1 cellular context compared by ENCODE assay signal in the genomic region with DNA sequence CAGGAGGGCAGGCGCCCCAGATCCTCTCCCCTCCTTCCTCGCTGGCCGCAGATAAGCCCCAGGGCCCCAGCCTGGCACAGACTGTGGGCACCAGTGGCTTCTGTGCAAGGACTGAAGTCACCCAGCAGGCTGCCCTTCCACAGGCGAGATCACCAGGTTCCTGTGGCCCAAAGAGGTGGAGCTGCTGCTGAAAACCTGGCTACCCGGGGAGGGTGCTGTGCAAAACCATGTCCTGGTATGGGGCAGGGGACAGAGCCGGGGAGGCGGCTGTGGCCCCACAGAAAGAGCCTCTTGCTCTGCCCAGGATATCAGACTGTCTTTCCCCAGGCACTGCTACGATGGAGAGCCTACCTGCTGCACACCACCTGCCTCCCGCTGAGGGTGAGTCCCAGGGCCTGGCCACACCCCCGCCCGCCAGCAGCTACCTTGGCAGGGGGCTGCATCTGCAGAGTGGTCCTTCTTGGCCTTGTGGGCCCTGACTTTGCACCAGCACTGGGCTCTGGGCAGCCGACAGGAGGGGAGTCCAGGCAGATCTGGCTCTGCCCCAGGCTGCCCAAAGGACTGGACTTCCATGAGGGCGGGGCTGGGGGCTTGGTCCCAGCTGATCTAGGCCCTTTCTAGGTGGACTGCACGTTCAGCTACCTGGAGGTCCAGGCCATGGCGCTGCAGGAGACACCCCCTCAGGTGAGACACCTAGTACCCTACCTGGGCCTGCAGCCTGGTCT.
TF ChIP-seq lines count a peak whose summit lies in the region.

No MANE protein-coding gene starts in this region.

TF ChIP-seq in GM23338, 12 proteins besides CTCF, POLR2A, EP300 and RAD21 (continued from another document):
- no peak for TF ChIP-seq NANOG (IDR thresholded peaks at IDR 0.05; ENCODE audit: borderline replicate concordance)
- TF ChIP-seq CREB1 (CRISPR knock-in tag; IDR thresholded peaks at IDR 0.05; ENCODE audit: low read depth), result no peak
- TF ChIP-seq STAT1 (IDR thresholded peaks at IDR 0.05; ENCODE audit: unreplicated experiment), result no peak
- no peak for TF ChIP-seq POLR2AphosphoS5 (IDR thresholded peaks at IDR 0.05; ENCODE audit: low read depth)
